Comparison of ENCODE assay signal across 7 cellular contexts in genomic region chr17:81831957-81832607, GRCh38. TPM values are rescaled to one million over a fixed set of nuclear protein-coding genes. Genes with fewer than 3 reads are reported as not detected.
A peak's percentile ranks its signal among the peaks of the same experiment; 100 is the strongest.
DNase-seq lines count a peak whose midpoint lies in the region; ATAC-seq and TF ChIP-seq lines count a peak whose summit lies in the region.
"Had no signal": no experiment of that assay in that cellular context is flagged by ENCODE, and none has a peak within 500 bp of the region (broad histone marks: within the 10 kb centered on the region; RNA-seq: fewer than 3 reads in every experiment).

No MANE protein-coding gene starts in this region.

- peak overlapping the region; percentile 85 for H3K4me3 Mint-ChIP-seq in activated naive CD8-positive, alpha-beta T cell treated with anti-CD3 and anti-CD28 coated beads for 36 hours
- H3K4me3 Mint-ChIP-seq in mesothelial cell of epicardium = peak overlapping the region; percentile 88

- H3K36me3 Mint-ChIP-seq in activated naive CD8-positive, alpha-beta T cell treated with anti-CD3 and anti-CD28 coated beads for 36 hours = no peaks in the 10 kb centered on the region
- H3K36me3 Mint-ChIP-seq in mesothelial cell of epicardium = no peaks in the 10 kb centered on the region

- peaks cover 15% of the 10 kb centered on the region for H3K4me1 Mint-ChIP-seq in activated naive CD8-positive, alpha-beta T cell treated with anti-CD3 and anti-CD28 coated beads for 36 hours
- peaks cover 19% of the 10 kb centered on the region for H3K4me1 Mint-ChIP-seq in mesothelial cell of epicardium

- H3K27me3 Mint-ChIP-seq in activated naive CD8-positive, alpha-beta T cell treated with anti-CD3 and anti-CD28 coated beads for 36 hours = no peaks in the 10 kb centered on the region
- H3K27me3 Mint-ChIP-seq in mesothelial cell of epicardium (ENCODE audit: low read depth) = no peaks in the 10 kb centered on the region

- no peaks in the 10 kb centered on the region for H3K9me3 Mint-ChIP-seq in activated naive CD8-positive, alpha-beta T cell treated with anti-CD3 and anti-CD28 coated beads for 36 hours
- no peaks in the 10 kb centered on the region for H3K9me3 Mint-ChIP-seq in mesothelial cell of epicardium

- no peak for TF ChIP-seq CTCF in GM12864 (IDR thresholded peaks at IDR 0.05; ENCODE audit: low read depth, low read length, missing control alignments)
- TF ChIP-seq CTCF in mesothelial cell of epicardium (IDR thresholded peaks at IDR 0.05; ENCODE audit: unreplicated experiment) = no peak

- peak overlapping the region; percentile 85 for H3K4me3 ChIP-seq in GM12864 (ENCODE audit: low read depth, low read length)

- ATAC-seq in HG02763 (IDR thresholded peaks at IDR 0.05; ENCODE audit: unreplicated experiment) = no peak
- no peak for ATAC-seq in HG02571 (IDR thresholded peaks at IDR 0.05; ENCODE audit: unreplicated experiment)

- DNase-seq in GM12864 (ENCODE audit: low read depth) (no peak), NCI-H1694 (lab: John Stamatoyannopoulos, UW) (peak; percentile 49), mesothelial cell of epicardium (ENCODE audit: low spot score in 2 of 2, unreplicated experiment in 2 of 2) (no peak)
- DNase-seq in activated naive CD8-positive, alpha-beta T cell treated with anti-CD3 and anti-CD28 coated beads for 36 hours = peak; percentile 60

- peak overlapping the region; percentile 93 for H3K27ac Mint-ChIP-seq in activated naive CD8-positive, alpha-beta T cell treated with anti-CD3 and anti-CD28 coated beads for 36 hours
- H3K27ac Mint-ChIP-seq in mesothelial cell of epicardium = peak overlapping the region; percentile 95

RNA-seq across cellular contexts. Expression of gene MCRIP1, which starts 1.0 kb away (rescaled TPM):
- total RNA-seq in activated naive CD8-positive, alpha-beta T cell treated with anti-CD3 and anti-CD28 coated beads for 36 hours = 10 to 100 TPM; 45.4 to 48.4 TPM
- 96.2 to 104 TPM (median 103 TPM) in 3 replicates for total RNA-seq in mesothelial cell of epicardium

RNA-seq across cellular contexts. Expression of gene PPP1R27, which starts 2.8 kb away (rescaled TPM):
- not detected for total RNA-seq in activated naive CD8-positive, alpha-beta T cell treated with anti-CD3 and anti-CD28 coated beads for 36 hours
- 0.35 TPM in 1 of 3 replicates, not detected in the others for total RNA-seq in mesothelial cell of epicardium
- total RNA-seq: activated CD8-positive, alpha-beta memory T cell treated with anti-CD3 and anti-CD28 coated beads for 36 hours had no signal

RNA-seq across cellular contexts. Expression of gene GCGR, which starts 28.1 kb away (rescaled TPM):
- total RNA-seq in activated naive CD8-positive, alpha-beta T cell treated with anti-CD3 and anti-CD28 coated beads for 36 hours = not detected
- 0.18 to 0.74 TPM (median 0.66 TPM) in 3 replicates for total RNA-seq in mesothelial cell of epicardium
- total RNA-seq: activated CD8-positive, alpha-beta memory T cell treated with anti-CD3 and anti-CD28 coated beads for 36 hours had no signal

RNA-seq across cellular contexts. Expression of gene P4HB, which starts 28.3 kb away (rescaled TPM):
- 100 to 1,000 TPM; 395 to 405 TPM for total RNA-seq in activated naive CD8-positive, alpha-beta T cell treated with anti-CD3 and anti-CD28 coated beads for 36 hours
- total RNA-seq in mesothelial cell of epicardium = 405 to 433 TPM (median 421 TPM) in 3 replicates

RNA-seq across cellular contexts. Expression of gene ARHGDIA, which starts 39.1 kb away (rescaled TPM):
- total RNA-seq in activated naive CD8-positive, alpha-beta T cell treated with anti-CD3 and anti-CD28 coated beads for 36 hours = 100 to 1,000 TPM; 556 to 594 TPM
- 258 to 275 TPM (median 268 TPM) in 3 replicates for total RNA-seq in mesothelial cell of epicardium

Comparison
In these comparisons a context has a peak if more than half of its experiments do, and no peak if none do; other contexts are left out.
1. DNase-seq: peak in NCI-H1694 (single experiment) and activated naive CD8-positive, alpha-beta T cell treated with anti-CD3 and anti-CD28 coated beads for 36 hours (single experiment); none in GM12864 (single experiment) and mesothelial cell of epicardium (0 of 2).